10 cellular contexts compared by ENCODE assay signal in the genomic region with DNA sequence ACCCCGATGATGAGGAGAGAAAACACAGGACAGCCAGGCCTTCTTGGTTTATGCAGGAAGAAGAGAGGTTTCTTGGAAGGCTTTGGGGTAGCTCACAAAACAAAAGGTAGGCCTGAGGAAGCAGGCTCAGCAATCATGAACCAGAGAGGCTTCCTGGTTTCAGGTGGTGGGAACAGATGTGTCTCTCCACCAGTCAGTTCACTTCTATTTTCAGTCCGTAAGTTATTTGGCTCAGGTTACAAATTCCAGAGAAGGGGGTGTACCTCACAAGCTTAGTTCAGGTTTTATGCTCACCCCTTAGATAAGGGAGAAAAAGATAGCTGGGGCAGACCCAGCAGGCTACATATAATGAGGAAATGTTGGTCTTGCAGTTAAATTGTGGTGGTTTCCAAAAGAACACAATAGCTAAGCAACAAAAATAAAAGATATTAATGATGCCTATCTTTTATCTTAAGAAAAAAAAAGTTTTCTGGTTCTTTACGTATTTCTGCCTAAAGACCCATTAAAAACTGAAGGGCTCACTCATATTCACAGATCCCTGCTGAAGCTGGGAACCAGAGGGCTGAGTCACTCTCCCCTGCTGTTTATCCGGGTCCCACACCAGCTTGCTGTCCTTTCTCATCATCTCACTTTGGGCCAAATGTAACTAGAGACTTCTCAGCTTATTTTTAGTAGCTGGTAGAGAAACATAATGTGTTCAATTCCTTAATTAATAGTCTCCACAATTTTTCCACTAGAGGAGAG.
DNase-seq lines count a peak whose midpoint lies in the region; ATAC-seq, FAIRE-seq and TF ChIP-seq lines count a peak whose summit lies in the region.
"Had no signal": no experiment of that assay in that cellular context is flagged by ENCODE, and none has a peak within 500 bp of the region (broad histone marks: within the 10 kb centered on the region; RNA-seq: fewer than 3 reads in every experiment).

No MANE protein-coding gene starts in this region.

- peaks cover 10% of the 10 kb centered on the region for H3K4me1 ChIP-seq in right cardiac atrium (ENCODE audit: control insufficient read depth, insufficient read depth, low read length)

- H3K27ac ChIP-seq in right cardiac atrium (ENCODE audit: low read length) = peak overlapping the region; percentile 99

- H3K27ac Mint-ChIP-seq in WTC11 = peak overlapping the region; percentile 98
- H3K27ac Mint-ChIP-seq in stimulated activated naive B cell treated with anti-CD40 and anti-IgM and Interleukin-4, amounts not matched to agents 10 μg/mL and 1 μg/mL and 100 μg/mL, for 72 hours = peak overlapping the region; percentile 59
- H3K27ac Mint-ChIP-seq: activated naive CD8-positive, alpha-beta T cell treated with anti-CD3 and anti-CD28 coated beads, Interleukin-2, amount 50 U/mL, for 24 hours; memory B cell had no signal

- ATAC-seq in WTC11 (peak; percentile 91), right cardiac atrium (peak; percentile 53 to 74)
- ATAC-seq in stimulated activated naive B cell treated with anti-CD40 and anti-IgM and Interleukin-4, amounts not matched to agents 10 μg/mL and 1 μg/mL and 100 μg/mL, for 72 hours (replicated peaks) = no peak
- ATAC-seq: activated naive CD8-positive, alpha-beta T cell treated with anti-CD3 and anti-CD28 coated beads, Interleukin-2, amount 50 U/mL, for 24 hours had no signal

- peak; percentile 1 for DNase-seq in NCI-H2107 treated with DMSO at 0.1 percent for 48 hours (lab: John Stamatoyannopoulos, UW; ENCODE audit: unreplicated experiment)
- DNase-seq in NCI-H2107 (lab: John Stamatoyannopoulos, UW) = no peak
- peak; percentile 24 for DNase-seq in WTC11 (ENCODE audit: low spot score)
- DNase-seq in right cardiac atrium = peak; percentile 31 to 43 (median 35)
- DNase-seq in stimulated activated naive B cell treated with anti-CD40 and anti-IgM and Interleukin-4, amounts not matched to agents 10 μg/mL and 1 μg/mL and 100 μg/mL, for 72 hours = no peak
- DNase-seq in midbrain (lab: John Stamatoyannopoulos, UW) = no peak
- DNase-seq in central memory CD4-positive, alpha-beta T cell = no peak
- DNase-seq in urothelium cell line (ENCODE audit: low spot score) = no peak
- DNase-seq: activated naive CD8-positive, alpha-beta T cell treated with anti-CD3 and anti-CD28 coated beads, Interleukin-2, amount 50 U/mL, for 24 hours had no signal

- no peaks in the 10 kb centered on the region for H3K36me3 Mint-ChIP-seq in WTC11
- H3K36me3 Mint-ChIP-seq in stimulated activated naive B cell treated with anti-CD40 and anti-IgM and Interleukin-4, amounts not matched to agents 10 μg/mL and 1 μg/mL and 100 μg/mL, for 72 hours = peaks cover 25 to 41% of the 10 kb centered on the region in 2 donors

- H3K27me3 Mint-ChIP-seq in WTC11 (ENCODE audit: low read depth) = no peaks in the 10 kb centered on the region
- H3K27me3 Mint-ChIP-seq in stimulated activated naive B cell treated with anti-CD40 and anti-IgM and Interleukin-4, amounts not matched to agents 10 μg/mL and 1 μg/mL and 100 μg/mL, for 72 hours = no peaks in the 10 kb centered on the region
- H3K27me3 Mint-ChIP-seq: activated naive CD8-positive, alpha-beta T cell treated with anti-CD3 and anti-CD28 coated beads, Interleukin-2, amount 50 U/mL, for 24 hours; memory B cell had no signal

- CTCF ChIA-PET in WTC11 (lab: Charles Lee) = interaction anchor here (0.7 to 3.2 kb wide), 2 partner anchors 37 to 62 kb away, joined by 3 to 14 read pairs; no protein-coding TSS in a partner anchor

- WGBS in right cardiac atrium = 50% methylated on average over 4 of the region's 4 CpGs

- FAIRE-seq in urothelium cell line (lab: Jason Lieb, UNC) = no peak

- POLR2A ChIA-PET in WTC11 (lab: Charles Lee) = no interaction called here

- H3K4me3 ChIP-seq in right cardiac atrium (ENCODE audit: low read length) = no peak overlapping the region

- H3K4me3 Mint-ChIP-seq in WTC11 = no peak overlapping the region
- H3K4me3 Mint-ChIP-seq in stimulated activated naive B cell treated with anti-CD40 and anti-IgM and Interleukin-4, amounts not matched to agents 10 μg/mL and 1 μg/mL and 100 μg/mL, for 72 hours = no peak overlapping the region
- H3K4me3 Mint-ChIP-seq: activated naive CD8-positive, alpha-beta T cell treated with anti-CD3 and anti-CD28 coated beads, Interleukin-2, amount 50 U/mL, for 24 hours; memory B cell had no signal

- H3K9me3 ChIP-seq in right cardiac atrium (ENCODE audit: control insufficient read depth, low read length) = no peaks in the 10 kb centered on the region

- H3K27me3 ChIP-seq in right cardiac atrium (ENCODE audit: control insufficient read depth, insufficient read depth) = no peaks in the 10 kb centered on the region

- H3K4me1 Mint-ChIP-seq in WTC11 = peaks cover 27% of the 10 kb centered on the region
- peaks cover 25 to 62% of the 10 kb centered on the region in 2 donors for H3K4me1 Mint-ChIP-seq in stimulated activated naive B cell treated with anti-CD40 and anti-IgM and Interleukin-4, amounts not matched to agents 10 μg/mL and 1 μg/mL and 100 μg/mL, for 72 hours

- TF ChIP-seq CTCF in WTC11 (IDR thresholded peaks at IDR 0.05) = no peak

- intact Hi-C loops in right cardiac atrium (cut with DNase I) = no loop called here

- no peaks in the 10 kb centered on the region for H3K9me3 Mint-ChIP-seq in WTC11
- peaks cover 0 to 6% of the 10 kb centered on the region in 2 donors for H3K9me3 Mint-ChIP-seq in stimulated activated naive B cell treated with anti-CD40 and anti-IgM and Interleukin-4, amounts not matched to agents 10 μg/mL and 1 μg/mL and 100 μg/mL, for 72 hours
- H3K9me3 Mint-ChIP-seq: activated naive CD8-positive, alpha-beta T cell treated with anti-CD3 and anti-CD28 coated beads, Interleukin-2, amount 50 U/mL, for 24 hours had no signal

TF ChIP-seq in WTC11, 78 proteins besides CTCF, POLR2A, EP300 and RAD21:
- TF ChIP-seq ZNF219 (CRISPR knock-in tag; IDR thresholded peaks at IDR 0.05; ENCODE audit: borderline replicate concordance) (no peak), ZSCAN18 (CRISPR knock-in tag; IDR thresholded peaks at IDR 0.05) (0 out of 2 replicates have a peak, but pooled peaks have one; percentile 59)

Comparison
In these comparisons a context has a peak if more than half of its experiments do, and no peak if none do; other contexts are left out.
1. DNase-seq: peak in NCI-H2107 treated with DMSO at 0.1 percent for 48 hours (single experiment), WTC11 (single experiment) and right cardiac atrium (3 of 3); none in NCI-H2107 (single experiment), stimulated activated naive B cell treated with anti-CD40 and anti-IgM and Interleukin-4, amounts not matched to agents 10 μg/mL and 1 μg/mL and 100 μg/mL, for 72 hours (single experiment), midbrain (single experiment), central memory CD4-positive, alpha-beta T cell (single experiment) and urothelium cell line (single experiment).
2. ATAC-seq: peak in WTC11 (single experiment) and right cardiac atrium (2 of 2); none in stimulated activated naive B cell treated with anti-CD40 and anti-IgM and Interleukin-4, amounts not matched to agents 10 μg/mL and 1 μg/mL and 100 μg/mL, for 72 hours (0 of 2).